ENCODE assay signal across 23 cellular contexts in genomic region chr7:36623247-36623646, GRCh38.
A peak's percentile ranks its signal among the peaks of the same experiment; 100 is the strongest.
DNase-seq lines count a peak whose midpoint lies in the region; ATAC-seq and TF ChIP-seq lines count a peak whose summit lies in the region.
"Had no signal": no experiment of that assay in that cellular context is flagged by ENCODE, and none has a peak within 500 bp of the region (broad histone marks: within the 10 kb centered on the region; RNA-seq: fewer than 3 reads in every experiment).

No MANE protein-coding gene starts in this region.

- no peak overlapping the region for H3K4me3 Mint-ChIP-seq in effector memory CD8-positive, alpha-beta T cell
- H3K4me3 Mint-ChIP-seq: activated CD4-positive, alpha-beta T cell treated with anti-CD3 and anti-CD28 coated beads, Interleukin-2, amount 10 ng/mL, durations not matched to agents 7 days and 5 days; activated naive CD4-positive, alpha-beta T cell treated with anti-CD3 and anti-CD28 coated beads for 36 hours; T-cell had no signal

- ATAC-seq in effector memory CD8-positive, alpha-beta T cell (replicated peaks) = no peak
- ATAC-seq in HG03135 (IDR thresholded peaks at IDR 0.05; ENCODE audit: unreplicated experiment) = no peak
- ATAC-seq: T-cell had no signal

- peak; percentile 74 for DNase-seq in CD1c-positive myeloid dendritic cell (ENCODE audit: extremely low spot score)
- DNase-seq in MV-4-11 (lab: John Stamatoyannopoulos, UW) = peak; percentile 55
- no peak for DNase-seq in effector memory CD8-positive, alpha-beta T cell
- no peak for DNase-seq in NCI-H146 treated with DMSO at 0.1 percent for 48 hours (lab: John Stamatoyannopoulos, UW; ENCODE audit: unreplicated experiment)
- DNase-seq in kidney glomerular epithelial cell (lab: John Stamatoyannopoulos, UW) = no peak
- DNase-seq in thyroid gland = no peak
- DNase-seq: activated CD4-positive, alpha-beta T cell treated with anti-CD3 and anti-CD28 coated beads, Interleukin-2, amount 10 ng/mL, durations not matched to agents 7 days and 5 days; activated naive CD4-positive, alpha-beta T cell treated with anti-CD3 and anti-CD28 coated beads for 36 hours; activated T-cell treated with anti-CD3 and anti-CD28 coated beads, Interleukin-2, amount 50 U/mL, for 48 hours; amygdala; EL; gastrocnemius medialis; NCI-H446; small intestine; stimulated activated CD4-positive, alpha-beta T cell treated with anti-CD3 and anti-CD28 coated beads, Interleukin-2, amount 100 ng/mL, for 24 hours; T-cell; testis; WERI-Rb-1 had no signal

- no peak for TF ChIP-seq CTCF in neutrophil (IDR thresholded peaks at IDR 0.05)
- no peak for TF ChIP-seq CTCF in thyroid gland (IDR thresholded peaks at IDR 0.05)

- H3K36me3 ChIP-seq in neutrophil (peaks cover 56% of the 10 kb centered on the region), thyroid gland (no peaks in the 10 kb centered on the region)
- H3K36me3 ChIP-seq: BLaER1, gastrocnemius medialis, HAP-1, SJSA1, WERI-Rb-1 had no signal

- H3K27me3 Mint-ChIP-seq in effector memory CD8-positive, alpha-beta T cell = no peaks in the 10 kb centered on the region
- H3K27me3 Mint-ChIP-seq: activated CD4-positive, alpha-beta T cell treated with anti-CD3 and anti-CD28 coated beads, Interleukin-2, amount 10 ng/mL, durations not matched to agents 7 days and 5 days; T-cell had no signal

- no peak for TF ChIP-seq POLR2A in thyroid gland (IDR thresholded peaks at IDR 0.05)

- H3K4me3 ChIP-seq in neutrophil (ENCODE audit: low read depth in 1 of 2, low read length in 1 of 2) (no peak overlapping the region), thyroid gland (replicated peaks in 1 of 3) (no peak overlapping the region)
- H3K4me3 ChIP-seq: BLaER1, gastrocnemius medialis, HAP-1, SJSA1, testis had no signal

- H3K4me1 ChIP-seq in neutrophil (ENCODE audit: control insufficient read depth in 1 of 2, insufficient read depth in 1 of 2, low read depth in 1 of 2, low read length in 1 of 2) (peaks cover 12 to 15% of the 10 kb centered on the region in 2 experiments), thyroid gland (peaks cover 0 to 5% of the 10 kb centered on the region in 2 donors)
- H3K4me1 ChIP-seq: gastrocnemius medialis, HAP-1 had no signal

- H3K4me1 Mint-ChIP-seq in effector memory CD8-positive, alpha-beta T cell (ENCODE audit: low read depth in 2 of 2) = peaks cover 13 to 23% of the 10 kb centered on the region in 2 donors

- intact Hi-C loops in thyroid gland (cut with DNase I) = no loop called here

- WGBS in thyroid gland, 2 donors = 67 to 68% methylated on average over 1 of the region's 1 CpG

- peak overlapping the region; percentile 72 to 88 for H3K27ac Mint-ChIP-seq in effector memory CD8-positive, alpha-beta T cell
- H3K27ac Mint-ChIP-seq: activated CD4-positive, alpha-beta T cell treated with anti-CD3 and anti-CD28 coated beads, Interleukin-2, amount 10 ng/mL, durations not matched to agents 7 days and 5 days; activated naive CD4-positive, alpha-beta T cell treated with anti-CD3 and anti-CD28 coated beads for 36 hours had no signal

- H3K9me3 ChIP-seq in neutrophil = no peaks in the 10 kb centered on the region
- H3K9me3 ChIP-seq in thyroid gland = no peaks in the 10 kb centered on the region
- H3K9me3 ChIP-seq: BLaER1, gastrocnemius medialis, HAP-1, testis had no signal

- H3K27me3 ChIP-seq in neutrophil (no peaks in the 10 kb centered on the region), thyroid gland (no peaks in the 10 kb centered on the region)
- H3K27me3 ChIP-seq: BLaER1, gastrocnemius medialis, SJSA1, testis had no signal

- peaks cover 61% of the 10 kb centered on the region for H3K36me3 Mint-ChIP-seq in effector memory CD8-positive, alpha-beta T cell (ENCODE audit: insufficient read depth)

- H3K9me3 Mint-ChIP-seq in effector memory CD8-positive, alpha-beta T cell = no peaks in the 10 kb centered on the region
- H3K9me3 Mint-ChIP-seq: activated naive CD4-positive, alpha-beta T cell treated with anti-CD3 and anti-CD28 coated beads for 36 hours; T-cell had no signal

- H3K27ac ChIP-seq in neutrophil (peak overlapping the region; percentile 37), thyroid gland (no peak overlapping the region)
- H3K27ac ChIP-seq: BLaER1, gastrocnemius medialis, SJSA1, testis, WERI-Rb-1 had no signal

Comparison
In these comparisons a context has a peak if more than half of its experiments do, and no peak if none do; other contexts are left out.
1. DNase-seq: peak in CD1c-positive myeloid dendritic cell (single experiment) and MV-4-11 (single experiment); none in effector memory CD8-positive, alpha-beta T cell (0 of 3), NCI-H146 treated with DMSO at 0.1 percent for 48 hours (single experiment), kidney glomerular epithelial cell (single experiment) and thyroid gland (0 of 2).